Comparison of ENCODE assay signal across 8 cellular contexts in genomic region chr2:201158111-201158929, GRCh38. TPM values are rescaled to one million over a fixed set of nuclear protein-coding genes. Genes with fewer than 3 reads are reported as not detected.
DNase-seq lines count a peak whose midpoint lies in the region; ATAC-seq, FAIRE-seq and TF ChIP-seq lines count a peak whose summit lies in the region.

No MANE protein-coding gene starts in this region.

- peaks cover 42 to 57% of the 10 kb centered on the region in 2 donors for H3K36me3 ChIP-seq in kidney (ENCODE audit: control insufficient read depth in 1 of 2, insufficient read depth in 2 of 2, low read length in 2 of 2)

- DNase-seq in AG08395 (ENCODE audit: low spot score) = peak; percentile 77
- DNase-seq in NAMALWA (ENCODE audit: low spot score) = peak; percentile 92
- DNase-seq in T follicular helper cell (ENCODE audit: low read depth) = peak; percentile 38
- peak in 55 of 61 donors; percentile 8 to 86 (median 50) for DNase-seq in caudate nucleus (lab: John Stamatoyannopoulos, UW)
- no peak for DNase-seq in kidney
- DNase-seq in stimulated activated CD4-positive, alpha-beta T cell treated with anti-CD3 and anti-CD28 coated beads, TNF-alpha, amount 100 ng/mL, for 1 hour (ENCODE audit: low read depth in 3 of 3, low spot score in 1 of 3) = peak in 2 of 3 donors; percentile 27 to 28

- no peak for FAIRE-seq in kidney (lab: Jason Lieb, UNC)

- ATAC-seq in HG02678 (IDR thresholded peaks at IDR 0.05; ENCODE audit: unreplicated experiment) = peak; percentile 88

- no peak overlapping the region for H3K4me3 ChIP-seq in kidney (ENCODE audit: low read length in 2 of 2)

- TF ChIP-seq CTCF in GM12874 (IDR thresholded peaks at IDR 0.05; ENCODE audit: insufficient read depth, low read depth, low read length) (peak; percentile 54), kidney (IDR thresholded peaks at IDR 0.05; ENCODE audit: borderline replicate concordance, extremely low read depth, insufficient read depth) (peak; percentile 73)

- no peak overlapping the region for H3K9ac ChIP-seq in kidney (ENCODE audit: low read length in 2 of 2)

- no peaks in the 10 kb centered on the region for H3K9me3 ChIP-seq in kidney (ENCODE audit: control insufficient read depth in 1 of 2, low read length in 2 of 2)

- H3K4me1 ChIP-seq in kidney (ENCODE audit: control insufficient read depth in 1 of 2, insufficient read depth in 1 of 2, low read depth in 1 of 2, low read length in 2 of 2) = peaks cover 9 to 10% of the 10 kb centered on the region in 2 donors

- H3K27ac ChIP-seq in caudate nucleus (ENCODE audit: low read depth, low read length) (peak overlapping the region; percentile 61), kidney (ENCODE audit: low read depth in 2 of 2, low read length in 2 of 2) (peak overlapping the region; percentile 61 to 74)

- intact Hi-C loops in kidney (cut with DNase I) = no loop called here

RNA-seq across cellular contexts. Expression of gene CASP10, which starts 24.6 kb away (rescaled TPM):
- 24.6 TPM for total RNA-seq in kidney
- polyA plus RNA-seq in kidney (ENCODE audit: insufficient read depth, low read depth, low replicate concordance) = 4.5 TPM

RNA-seq across cellular contexts. Expression of gene CFLAR, which starts 42.4 kb away (rescaled TPM):
- 263 TPM for total RNA-seq in kidney
- 47.2 TPM for polyA plus RNA-seq in kidney (ENCODE audit: insufficient read depth, low read depth, low replicate concordance)
